8 cellular contexts compared by ENCODE assay signal in genomic region chr17:731644-731942, GRCh38. TPM values are rescaled to one million over a fixed set of nuclear protein-coding genes. Genes with fewer than 3 reads are reported as not detected.
A peak's percentile ranks its signal among the peaks of the same experiment; 100 is the strongest.
DNase-seq lines count a peak whose midpoint lies in the region; ATAC-seq and TF ChIP-seq lines count a peak whose summit lies in the region.
"Not testable (repeated sequence)": the region's sequence is repeated elsewhere in the genome, so short reads cannot be mapped to it uniquely, and the experiment has no call there.

No MANE protein-coding gene starts in this region.

- peak overlapping the region; percentile 66 for H3K4me3 Mint-ChIP-seq in activated CD4-positive, alpha-beta memory T cell treated with anti-CD3 and anti-CD28 coated beads, Interleukin-2, amount 10 ng/mL, durations not matched to agents 7 days and 5 days

- not testable (repeated sequence) for BruUV-seq in A673 (replicated peaks; lab: Mats Ljungman, UMichigan)

- peak overlapping the region; percentile 71 for H3K27ac ChIP-seq in A673 (ENCODE audit: low read depth, low read length, poor library complexity, severe bottlenecking)
- H3K27ac ChIP-seq in cardiac muscle cell, result peak overlapping the region; percentile 57
- peak overlapping the region; percentile 75 to 78 for H3K27ac ChIP-seq in mucosa of rectum (ENCODE audit: low read depth in 2 of 2, low read length in 2 of 2)
- H3K27ac ChIP-seq in skeletal muscle tissue (ENCODE audit: low read depth, low read length), result not testable (repeated sequence)

- peaks cover 21% of the 10 kb centered on the region for H3K36me3 Mint-ChIP-seq in activated CD4-positive, alpha-beta memory T cell treated with anti-CD3 and anti-CD28 coated beads, Interleukin-2, amount 10 ng/mL, durations not matched to agents 7 days and 5 days (ENCODE audit: low read depth)

- not testable (repeated sequence) for H3K27me3 Mint-ChIP-seq in activated CD4-positive, alpha-beta memory T cell treated with anti-CD3 and anti-CD28 coated beads, Interleukin-2, amount 10 ng/mL, durations not matched to agents 7 days and 5 days

- ATAC-seq in GM21360 (IDR thresholded peaks at IDR 0.05; ENCODE audit: unreplicated experiment), result peak; percentile 11

- H3K4me1 Mint-ChIP-seq in activated CD4-positive, alpha-beta memory T cell treated with anti-CD3 and anti-CD28 coated beads, Interleukin-2, amount 10 ng/mL, durations not matched to agents 7 days and 5 days, result peaks cover 15% of the 10 kb centered on the region

- H3K36me3 ChIP-seq in A673 (ENCODE audit: insufficient read depth, low read length, poor library complexity, severe bottlenecking), result peaks cover 22% of the 10 kb centered on the region
- H3K36me3 ChIP-seq in MG63; cardiac muscle cell; mucosa of rectum (ENCODE audit: control insufficient read depth in 2 of 2, insufficient read depth in 2 of 2, low read length in 2 of 2); skeletal muscle tissue (ENCODE audit: control insufficient read depth in 3 of 3, insufficient read depth in 3 of 3, low read length in 3 of 3): not testable (repeated sequence)

- H3K27me3 ChIP-seq in A673 (replicated peaks; ENCODE audit: insufficient read depth, low read depth, low read length, poor library complexity); MG63; cardiac muscle cell; mucosa of rectum (ENCODE audit: control insufficient read depth in 2 of 2, insufficient read depth in 2 of 2, low read length in 2 of 2); skeletal muscle tissue (ENCODE audit: control insufficient read depth in 3 of 3, insufficient read depth in 3 of 3, low read length in 3 of 3): not testable (repeated sequence)

- intact Hi-C loops in A673 (cut with micrococcal nuclease; ENCODE audit: unreplicated experiment), result not testable (repeated sequence)

- not testable (repeated sequence) for H3K4me1 ChIP-seq in A673 (ENCODE audit: insufficient read depth, low read length, poor library complexity, severe bottlenecking); cardiac muscle cell (ENCODE audit: low read depth)
- peaks cover 8 to 18% of the 10 kb centered on the region in 2 donors for H3K4me1 ChIP-seq in mucosa of rectum (ENCODE audit: control insufficient read depth in 2 of 2, insufficient read depth in 2 of 2, low read length in 2 of 2)
- H3K4me1 ChIP-seq in skeletal muscle tissue (ENCODE audit: control insufficient read depth in 3 of 3, insufficient read depth in 3 of 3, low read length in 3 of 3), result peaks cover 8 to 17% (median 13%) of the 10 kb centered on the region in 3 donors

- POLR2A ChIA-PET in A673 (lab: Charles Lee; ENCODE audit: low non-redundant PET); activated CD4-positive, alpha-beta memory T cell treated with anti-CD3 and anti-CD28 coated beads, Interleukin-2, amount 10 ng/mL, durations not matched to agents 7 days and 5 days (lab: Charles Lee): not testable (repeated sequence)

- H3K4me3 ChIP-seq in A673 (ENCODE audit: low read depth, low read length, poor library complexity, severe bottlenecking) (peak overlapping the region; percentile 89), MG63 (peak overlapping the region; percentile 62), cardiac muscle cell (peak overlapping the region; percentile 96), mucosa of rectum (ENCODE audit: low read length in 2 of 2) (peak overlapping the region; percentile 66 to 73), skeletal muscle tissue (ENCODE audit: low read length in 3 of 3) (peak overlapping the region; percentile 59 to 70 (median 69))

- H3K9ac ChIP-seq in mucosa of rectum (ENCODE audit: low read depth in 1 of 2, low read length in 2 of 2) (peak overlapping the region; percentile 56 to 86), skeletal muscle tissue (ENCODE audit: low read depth in 1 of 3, low read length in 3 of 3) (peak overlapping the region; percentile 33 to 75 (median 69))

- not testable (repeated sequence) for DNase-seq in A673 (ENCODE audit: low spot score); MG63; activated CD4-positive, alpha-beta memory T cell treated with anti-CD3 and anti-CD28 coated beads, Interleukin-2, amount 10 ng/mL, durations not matched to agents 7 days and 5 days; cardiac muscle cell (ENCODE audit: low read depth in 1 of 2, low spot score in 1 of 2)
- peak; percentile 42 for DNase-seq in cerebellar cortex (ENCODE audit: low spot score)

- TF ChIP-seq CTCF in A673 (conservative IDR thresholded peaks at IDR 0.05; ENCODE audit: low read depth, low read length); cardiac muscle cell (IDR thresholded peaks at IDR 0.05; ENCODE audit: low read depth, low read length): not testable (repeated sequence)

- CTCF ChIA-PET in A673 (lab: Charles Lee), result not testable (repeated sequence)
- CTCF ChIA-PET in activated CD4-positive, alpha-beta memory T cell treated with anti-CD3 and anti-CD28 coated beads, Interleukin-2, amount 10 ng/mL, durations not matched to agents 7 days and 5 days (lab: Charles Lee), result interaction anchor here (1.4 kb wide), 1 partner anchor 249 kb away, joined by 5 read pairs; no protein-coding TSS in a partner anchor

- H3K9me3 ChIP-seq in A673 (ENCODE audit: low read depth, low read length, poor library complexity, severe bottlenecking); MG63; cardiac muscle cell (ENCODE audit: low read depth); mucosa of rectum (ENCODE audit: control insufficient read depth in 2 of 2, low read length in 2 of 2); skeletal muscle tissue (ENCODE audit: control insufficient read depth in 3 of 3, low read length in 3 of 3): not testable (repeated sequence)

- H3K27ac Mint-ChIP-seq in activated CD4-positive, alpha-beta memory T cell treated with anti-CD3 and anti-CD28 coated beads, Interleukin-2, amount 10 ng/mL, durations not matched to agents 7 days and 5 days, result not testable (repeated sequence)

- not testable (repeated sequence) for H3K9me3 Mint-ChIP-seq in activated CD4-positive, alpha-beta memory T cell treated with anti-CD3 and anti-CD28 coated beads, Interleukin-2, amount 10 ng/mL, durations not matched to agents 7 days and 5 days

RNA-seq across cellular contexts. Expression of gene TLCD3A, which starts 0.8 kb away (rescaled TPM):
- total RNA-seq in A673 (2021) (38.7 and 49.2 TPM in 2 replicates), cardiac muscle cell (15.4 and 16.4 TPM in 2 replicates), skeletal muscle tissue (14.6 TPM)
- total RNA-seq in MG63 (2014; rRNA removed; shearing (Covaris generic); ENCODE audit: low replicate concordance), result 5.7 and 6.7 TPM in 2 replicates
- 10 to 100 TPM in 1 of 2 experiments, 1 to 10 TPM in 1; 8.2 to 10.6 TPM for total RNA-seq in activated CD4-positive, alpha-beta memory T cell treated with anti-CD3 and anti-CD28 coated beads, Interleukin-2, amount 10 ng/mL, durations not matched to agents 7 days and 5 days
- 20.3 and 27.0 TPM in 2 replicates for polyA plus RNA-seq in cardiac muscle cell

RNA-seq across cellular contexts. Expression of gene VPS53, which starts 17.0 kb away (rescaled TPM):
- total RNA-seq in A673 (2021), result 80.0 and 92.3 TPM in 2 replicates
- total RNA-seq in MG63 (2014; rRNA removed; shearing (Covaris generic); ENCODE audit: low replicate concordance), result 5.1 and 6.9 TPM in 2 replicates
- total RNA-seq in activated CD4-positive, alpha-beta memory T cell treated with anti-CD3 and anti-CD28 coated beads, Interleukin-2, amount 10 ng/mL, durations not matched to agents 7 days and 5 days, result 10 to 100 TPM; 61.1 to 63.9 TPM
- total RNA-seq in cardiac muscle cell, result 10.5 and 18.4 TPM in 2 replicates
- polyA plus RNA-seq in cardiac muscle cell, result 18.6 and 25.5 TPM in 2 replicates
- 9.9 TPM for total RNA-seq in skeletal muscle tissue

RNA-seq across cellular contexts. Expression of gene GEMIN4, which starts 20.5 kb away (rescaled TPM):
- total RNA-seq in A673 (2021), result 58.7 and 66.3 TPM in 2 replicates
- total RNA-seq in MG63 (2014; rRNA removed; shearing (Covaris generic); ENCODE audit: low replicate concordance), result 14.1 and 21.3 TPM in 2 replicates
- 10 to 100 TPM; 23.1 to 25.6 TPM for total RNA-seq in activated CD4-positive, alpha-beta memory T cell treated with anti-CD3 and anti-CD28 coated beads, Interleukin-2, amount 10 ng/mL, durations not matched to agents 7 days and 5 days
- total RNA-seq in cardiac muscle cell, result 16.4 and 24.8 TPM in 2 replicates
- 23.7 and 42.6 TPM in 2 replicates for polyA plus RNA-seq in cardiac muscle cell
- 7.8 TPM for total RNA-seq in skeletal muscle tissue

RNA-seq across cellular contexts. Expression of gene GLOD4, which starts 50.5 kb away (rescaled TPM):
- 110 and 122 TPM in 2 replicates for total RNA-seq in A673 (2021)
- 25.9 and 27.7 TPM in 2 replicates for total RNA-seq in MG63 (2014; rRNA removed; shearing (Covaris generic); ENCODE audit: low replicate concordance)
- 10 to 100 TPM; 46.0 to 54.1 TPM for total RNA-seq in activated CD4-positive, alpha-beta memory T cell treated with anti-CD3 and anti-CD28 coated beads, Interleukin-2, amount 10 ng/mL, durations not matched to agents 7 days and 5 days
- 85.3 and 151 TPM in 2 replicates for total RNA-seq in cardiac muscle cell
- 76.8 and 83.7 TPM in 2 replicates for polyA plus RNA-seq in cardiac muscle cell
- 36.5 TPM for total RNA-seq in skeletal muscle tissue

RNA-seq across cellular contexts. Expression of gene MRM3, which starts 50.6 kb away (rescaled TPM):
- total RNA-seq in A673 (2021) (38.5 and 39.5 TPM in 2 replicates), cardiac muscle cell (24.8 and 26.4 TPM in 2 replicates), skeletal muscle tissue (18.8 TPM)
- 11.1 and 21.8 TPM in 2 replicates for total RNA-seq in MG63 (2014; rRNA removed; shearing (Covaris generic); ENCODE audit: low replicate concordance)
- 10 to 100 TPM; 12.8 to 15.8 TPM for total RNA-seq in activated CD4-positive, alpha-beta memory T cell treated with anti-CD3 and anti-CD28 coated beads, Interleukin-2, amount 10 ng/mL, durations not matched to agents 7 days and 5 days
- polyA plus RNA-seq in cardiac muscle cell, result 28.1 and 35.7 TPM in 2 replicates
